ENCODE assay signal across 31 cellular contexts in genomic region chr21:45620201-45620600, GRCh38. TPM values are rescaled to one million over a fixed set of nuclear protein-coding genes. Genes with fewer than 3 reads are reported as not detected.
"Had no signal": no experiment of that assay in that cellular context is flagged by ENCODE, and none has a peak within 500 bp of the region (broad histone marks: within the 10 kb centered on the region; RNA-seq: fewer than 3 reads in every experiment).

No MANE protein-coding gene starts in this region.

- DNase-seq: activated CD4-positive, alpha-beta T cell treated with anti-CD3 and anti-CD28 coated beads, Interleukin-2, amount 10 ng/mL, durations not matched to agents 7 days and 5 days; activated CD8-positive, alpha-beta memory T cell treated with anti-CD3 and anti-CD28 coated beads, Interleukin-2, amount 10 ng/mL, durations not matched to agents 7 days and 5 days; activated CD8-positive, alpha-beta T cell treated with anti-CD3 and anti-CD28 coated beads for 36 hours; activated effector memory CD4-positive, alpha-beta T cell treated with Interleukin-2 at 50 U/mL for 16 hours; activated naive CD4-positive, alpha-beta T cell treated with anti-CD3 and anti-CD28 coated beads for 36 hours; activated naive CD8-positive, alpha-beta T cell treated with anti-CD3 and anti-CD28 coated beads, Interleukin-2, amount 50 U/mL, for 24 hours; activated T-cell treated with anti-CD3 and anti-CD28 coated beads, Interleukin-2, amount 50 U/mL, for 4 hours; body of pancreas; dermis blood vessel endothelial cell; effector CD8-positive, alpha-beta T cell; foreskin melanocyte; immature natural killer cell; kidney glomerular epithelial cell; left ventricle myocardium inferior; naive thymus-derived CD8-positive, alpha-beta T cell; ovary; psoas muscle; stimulated activated CD4-positive, alpha-beta T cell treated with anti-CD3 and anti-CD28 coated beads, Interleukin-1b, Interleukin-23, amount 100 ng/mL, for 48 hours; stomach; T1000 had no signal

- H3K4me3 ChIP-seq: body of pancreas, cardiac muscle cell, hepatocyte, left ventricle myocardium inferior, neural progenitor cell, ovary, psoas muscle, right atrium auricular region, stomach, suprapubic skin, tibial nerve had no signal

- H3K4me3 Mint-ChIP-seq: activated CD4-positive, alpha-beta T cell treated with anti-CD3 and anti-CD28 coated beads, Interleukin-2, amount 10 ng/mL, durations not matched to agents 7 days and 5 days; activated CD8-positive, alpha-beta memory T cell treated with anti-CD3 and anti-CD28 coated beads, Interleukin-2, amount 10 ng/mL, durations not matched to agents 7 days and 5 days; activated CD8-positive, alpha-beta T cell treated with anti-CD3 and anti-CD28 coated beads for 36 hours; activated naive CD4-positive, alpha-beta T cell treated with anti-CD3 and anti-CD28 coated beads for 36 hours; activated naive CD8-positive, alpha-beta T cell treated with anti-CD3 and anti-CD28 coated beads, Interleukin-2, amount 50 U/mL, for 24 hours; activated T-cell treated with anti-CD3 and anti-CD28 coated beads, Interleukin-2, amount 50 U/mL, for 4 hours; immature natural killer cell; mesothelial cell of epicardium; naive thymus-derived CD8-positive, alpha-beta T cell; neural progenitor cell; stimulated activated memory B cell treated with anti-CD40 and anti-IgM and Interleukin-4, amounts not matched to agents 10 μg/mL and 1 μg/mL and 100 μg/mL, for 72 hours; T-helper 1 cell treated with Interleukin-12 subunit alpha and Interleukin-12 subunit beta and Interleukin-4 antibody, amounts not matched to agents 30 μg/mL and 1 μg/mL, for 36 hours had no signal

- H3K9me3 Mint-ChIP-seq: activated CD4-positive, alpha-beta T cell treated with anti-CD3 and anti-CD28 coated beads, Interleukin-2, amount 10 ng/mL, durations not matched to agents 7 days and 5 days; activated CD8-positive, alpha-beta T cell treated with anti-CD3 and anti-CD28 coated beads for 36 hours; immature natural killer cell; mesothelial cell of epicardium; naive thymus-derived CD8-positive, alpha-beta T cell; neural progenitor cell; T-helper 1 cell treated with Interleukin-12 subunit alpha and Interleukin-12 subunit beta and Interleukin-4 antibody, amounts not matched to agents 30 μg/mL and 1 μg/mL, for 36 hours had no signal

- H3K27ac ChIP-seq: body of pancreas, cardiac muscle cell, hepatocyte, left ventricle myocardium inferior, neural progenitor cell, ovary, psoas muscle, right atrium auricular region, stomach, suprapubic skin, tibial nerve had no signal

- H3K36me3 ChIP-seq: cardiac muscle cell, left ventricle myocardium inferior, neural progenitor cell, ovary, right atrium auricular region, stomach, suprapubic skin, tibial nerve had no signal

- H2AFZ ChIP-seq: hepatocyte, neural progenitor cell had no signal

- ATAC-seq: activated CD8-positive, alpha-beta memory T cell treated with anti-CD3 and anti-CD28 coated beads, Interleukin-2, amount 10 ng/mL, durations not matched to agents 7 days and 5 days; activated CD8-positive, alpha-beta T cell treated with anti-CD3 and anti-CD28 coated beads for 36 hours; activated naive CD8-positive, alpha-beta T cell treated with anti-CD3 and anti-CD28 coated beads, Interleukin-2, amount 50 U/mL, for 24 hours; activated T-cell treated with anti-CD3 and anti-CD28 coated beads, Interleukin-2, amount 50 U/mL, for 4 hours; body of pancreas; naive thymus-derived CD8-positive, alpha-beta T cell; psoas muscle; stimulated activated memory B cell treated with anti-CD40 and anti-IgM and Interleukin-4, amounts not matched to agents 10 μg/mL and 1 μg/mL and 100 μg/mL, for 72 hours had no signal

- H3K4me2 ChIP-seq: hepatocyte, neural progenitor cell had no signal

- H3K4me1 ChIP-seq: left ventricle myocardium inferior, psoas muscle, right atrium auricular region, stomach, suprapubic skin, tibial nerve had no signal

- H3K36me3 Mint-ChIP-seq: activated CD8-positive, alpha-beta memory T cell treated with anti-CD3 and anti-CD28 coated beads, Interleukin-2, amount 10 ng/mL, durations not matched to agents 7 days and 5 days; immature natural killer cell; mesothelial cell of epicardium; naive thymus-derived CD8-positive, alpha-beta T cell; neural progenitor cell had no signal

- H3K9me3 ChIP-seq: body of pancreas, psoas muscle, suprapubic skin had no signal

- H3K27me3 Mint-ChIP-seq: activated CD8-positive, alpha-beta T cell treated with anti-CD3 and anti-CD28 coated beads for 36 hours had no signal

- H3K27me3 ChIP-seq: neural progenitor cell, ovary, right atrium auricular region had no signal

- H3K27ac Mint-ChIP-seq: activated CD4-positive, alpha-beta T cell treated with anti-CD3 and anti-CD28 coated beads, Interleukin-2, amount 10 ng/mL, durations not matched to agents 7 days and 5 days; activated CD8-positive, alpha-beta memory T cell treated with anti-CD3 and anti-CD28 coated beads, Interleukin-2, amount 10 ng/mL, durations not matched to agents 7 days and 5 days; activated CD8-positive, alpha-beta T cell treated with anti-CD3 and anti-CD28 coated beads for 36 hours; activated naive CD4-positive, alpha-beta T cell treated with anti-CD3 and anti-CD28 coated beads for 36 hours; activated naive CD8-positive, alpha-beta T cell treated with anti-CD3 and anti-CD28 coated beads, Interleukin-2, amount 50 U/mL, for 24 hours; mesothelial cell of epicardium; neural progenitor cell; stimulated activated memory B cell treated with anti-CD40 and anti-IgM and Interleukin-4, amounts not matched to agents 10 μg/mL and 1 μg/mL and 100 μg/mL, for 72 hours; T-helper 1 cell treated with Interleukin-12 subunit alpha and Interleukin-12 subunit beta and Interleukin-4 antibody, amounts not matched to agents 30 μg/mL and 1 μg/mL, for 36 hours had no signal

- H3K79me2 ChIP-seq: hepatocyte had no signal

RNA-seq across cellular contexts. Expression of gene PCBP3, which starts 23.3 kb away (rescaled TPM):
- total RNA-seq: dermis blood vessel endothelial cell, lung microvascular endothelial cell, skeletal muscle tissue had no signal
